In genomic region chr16:50203681-50204080, GRCh38 we compare ENCODE assay signal across 13 cellular contexts. TPM values are rescaled to one million over a fixed set of nuclear protein-coding genes. Genes with fewer than 3 reads are reported as not detected.
DNase-seq lines count a peak whose midpoint lies in the region; ATAC-seq and TF ChIP-seq lines count a peak whose summit lies in the region.
"Had no signal": no experiment of that assay in that cellular context is flagged by ENCODE, and none has a peak within 500 bp of the region (broad histone marks: within the 10 kb centered on the region; RNA-seq: fewer than 3 reads in every experiment).

No MANE protein-coding gene starts in this region.

- H3K9me3 Mint-ChIP-seq in central memory CD8-positive, alpha-beta T cell = no peaks in the 10 kb centered on the region
- H3K9me3 Mint-ChIP-seq in naive thymus-derived CD8-positive, alpha-beta T cell = no peaks in the 10 kb centered on the region
- no peaks in the 10 kb centered on the region for H3K9me3 Mint-ChIP-seq in CD14-positive monocyte

- H3K9me3 ChIP-seq in heart left ventricle (no peaks in the 10 kb centered on the region), upper lobe of right lung (no peaks in the 10 kb centered on the region)

- no peak overlapping the region for H3K4me3 ChIP-seq in heart left ventricle
- no peak overlapping the region for H3K4me3 ChIP-seq in upper lobe of right lung

- WGBS in heart left ventricle, 4 donors = 78 to 86% (median 83%) methylated on average over 5 to 6 of the region's 6 CpGs

- DNase-seq in heart left ventricle (no peak), left cardiac atrium (no peak), upper lobe of right lung (no peak), RPMI8226 (no peak), CD14-positive monocyte (ENCODE audit: low spot score) (no peak), NCI-H446 (lab: John Stamatoyannopoulos, UW) (no peak)
- DNase-seq in central memory CD8-positive, alpha-beta T cell (ENCODE audit: low spot score in 2 of 2) = no peak
- no peak for DNase-seq in naive thymus-derived CD8-positive, alpha-beta T cell
- DNase-seq: AML-193; H7; MV-4-11; stimulated activated naive CD4-positive, alpha-beta T cell treated with Interleukin-2 at 50 U/mL for 16 hours had no signal

- intact Hi-C loops in heart left ventricle (cut with DNase I) (loop anchor here in 3 of 10 donors (5.0 to 10.0 kb wide), 4 partner anchors 46 to 139 kb away; partner anchors contain the start of genes HEATR3 (in 2 of the 3) and TENT4B (in 1 of the 3)), left cardiac atrium (cut with DNase I) (no loop called here), upper lobe of right lung (cut with DNase I) (no loop called here), CD14-positive monocyte (cut with micrococcal nuclease) (no loop called here)

- H3K27ac ChIP-seq in heart left ventricle = peak overlapping the region in 10 of 12 donors; percentile 3 to 74 (median 34)
- H3K27ac ChIP-seq in upper lobe of right lung = peak overlapping the region; percentile 73

- H3K36me3 Mint-ChIP-seq in central memory CD8-positive, alpha-beta T cell (ENCODE audit: insufficient read depth) = peaks cover 5% of the 10 kb centered on the region
- no peaks in the 10 kb centered on the region for H3K36me3 Mint-ChIP-seq in naive thymus-derived CD8-positive, alpha-beta T cell
- H3K36me3 Mint-ChIP-seq in CD14-positive monocyte = peaks cover 2 to 6% of the 10 kb centered on the region in 2 donors

- H3K4me1 Mint-ChIP-seq in central memory CD8-positive, alpha-beta T cell = peaks cover 59% of the 10 kb centered on the region
- peaks cover 29 to 83% (median 64%) of the 10 kb centered on the region in 4 donors for H3K4me1 Mint-ChIP-seq in naive thymus-derived CD8-positive, alpha-beta T cell
- H3K4me1 Mint-ChIP-seq in CD14-positive monocyte = peaks cover 58% of the 10 kb centered on the region

- peaks cover 2 to 72% (median 56%) of the 10 kb centered on the region in 12 donors for H3K4me1 ChIP-seq in heart left ventricle
- H3K4me1 ChIP-seq in upper lobe of right lung = peaks cover 46% of the 10 kb centered on the region

- TF ChIP-seq POLR2A in heart left ventricle (IDR thresholded peaks at IDR 0.05) = no peak

- TF ChIP-seq CTCF in heart left ventricle (IDR thresholded peaks at IDR 0.05) (no peak), upper lobe of right lung (IDR thresholded peaks at IDR 0.05) (no peak), CD14-positive monocyte (IDR thresholded peaks at IDR 0.05) (no peak)

- H3K27ac Mint-ChIP-seq in central memory CD8-positive, alpha-beta T cell (ENCODE audit: low read depth) = peak overlapping the region; percentile 56
- H3K27ac Mint-ChIP-seq in naive thymus-derived CD8-positive, alpha-beta T cell = peak overlapping the region in 8 of 10 donors; percentile 33 to 72 (median 50)
- peak overlapping the region in 1 of 7 donors; percentile 10 for H3K27ac Mint-ChIP-seq in CD14-positive monocyte

- H3K27me3 ChIP-seq in heart left ventricle (no peaks in the 10 kb centered on the region), upper lobe of right lung (no peaks in the 10 kb centered on the region)
- H3K27me3 ChIP-seq: foreskin keratinocyte had no signal

- POLR2A ChIA-PET in naive thymus-derived CD8-positive, alpha-beta T cell (lab: Charles Lee) = interaction anchor here (0.5 kb wide), 1 partner anchor 170 kb away, joined by 5 read pairs; no protein-coding TSS in a partner anchor

- ATAC-seq in heart left ventricle (peak in 2 of 4 donors; percentile 18 to 35), left cardiac atrium (no peak), upper lobe of right lung (peak; percentile 8)
- no peak for ATAC-seq in central memory CD8-positive, alpha-beta T cell (replicated peaks; ENCODE audit: extremely low read depth, poor library complexity, severe bottlenecking)
- ATAC-seq in naive thymus-derived CD8-positive, alpha-beta T cell = no peak

- no peak overlapping the region for H3K4me3 Mint-ChIP-seq in central memory CD8-positive, alpha-beta T cell
- no peak overlapping the region for H3K4me3 Mint-ChIP-seq in naive thymus-derived CD8-positive, alpha-beta T cell
- no peak overlapping the region for H3K4me3 Mint-ChIP-seq in CD14-positive monocyte

- H3K36me3 ChIP-seq in heart left ventricle (no peaks in the 10 kb centered on the region), upper lobe of right lung (no peaks in the 10 kb centered on the region)

- no peaks in the 10 kb centered on the region for H3K27me3 Mint-ChIP-seq in central memory CD8-positive, alpha-beta T cell
- no peaks in the 10 kb centered on the region for H3K27me3 Mint-ChIP-seq in naive thymus-derived CD8-positive, alpha-beta T cell
- no peaks in the 10 kb centered on the region for H3K27me3 Mint-ChIP-seq in CD14-positive monocyte (ENCODE audit: low read depth in 3 of 3)

RNA-seq across cellular contexts. Expression of gene TENT4B, which starts 50.6 kb away (rescaled TPM):
- total RNA-seq in heart left ventricle = 1 to 10 TPM; 4.8 to 8.8 (median 7.0) TPM
- polyA plus RNA-seq in heart left ventricle = 1 to 10 TPM; 2.2 to 5.3 TPM
- total RNA-seq in left cardiac atrium = 1 to 10 TPM; 5.5 to 7.1 TPM
- total RNA-seq in naive thymus-derived CD8-positive, alpha-beta T cell = 10 to 100 TPM; 26.0 to 27.0 TPM
- 1 to 10 TPM; 5.3 to 8.3 (median 6.6) TPM for polyA plus RNA-seq in naive thymus-derived CD8-positive, alpha-beta T cell
- 13.3 TPM for total RNA-seq in upper lobe of right lung
- polyA plus RNA-seq in CD14-positive monocyte = 1 to 10 TPM; 1.4 to 1.7 TPM
